12 cellular contexts compared by ENCODE assay signal in genomic region chr4:85610450-85610849, GRCh38.
DNase-seq lines count a peak whose midpoint lies in the region; ATAC-seq and TF ChIP-seq lines count a peak whose summit lies in the region.
"Had no signal": no experiment of that assay in that cellular context is flagged by ENCODE, and none has a peak within 500 bp of the region (broad histone marks: within the 10 kb centered on the region; RNA-seq: fewer than 3 reads in every experiment).

No MANE protein-coding gene starts in this region.

- no peaks in the 10 kb centered on the region for H3K4me1 Mint-ChIP-seq in chondrocyte (ENCODE audit: low read depth)

- no peaks in the 10 kb centered on the region for H3K36me3 ChIP-seq in right atrium auricular region
- H3K36me3 ChIP-seq: BLaER1 had no signal

- in situ Hi-C loops in GM13976 (cut with MboI; ENCODE audit: low sequenced_read_pairs, unreplicated experiment) = no loop called here

- no peaks in the 10 kb centered on the region for H3K9me3 Mint-ChIP-seq in chondrocyte (ENCODE audit: low read depth)
- H3K9me3 Mint-ChIP-seq: activated T-helper 1 cell treated with anti-CD3 and anti-CD28 coated beads, Interleukin-12 subunit alpha, Interleukin-12 subunit beta, Interleukin-2, Interleukin-4 antibody, amounts not matched to agents 30 ng/mL and 10 ng/mL and 1 ng/mL, durations not matched to agents 14 hours and 24 hours and 36 hours had no signal

- no peak overlapping the region for H3K27ac Mint-ChIP-seq in chondrocyte (ENCODE audit: unreplicated experiment)
- H3K27ac Mint-ChIP-seq: activated T-helper 1 cell treated with anti-CD3 and anti-CD28 coated beads, Interleukin-12 subunit alpha, Interleukin-12 subunit beta, Interleukin-2, Interleukin-4 antibody, amounts not matched to agents 30 ng/mL and 10 ng/mL and 1 ng/mL, durations not matched to agents 14 hours and 24 hours and 36 hours had no signal

- ATAC-seq in GM19328 (IDR thresholded peaks at IDR 0.05; ENCODE audit: unreplicated experiment) (peak; percentile 94), HG02798 (IDR thresholded peaks at IDR 0.05; ENCODE audit: poor library complexity, unreplicated experiment) (peak; percentile 89), HG03521 (IDR thresholded peaks at IDR 0.05; ENCODE audit: unreplicated experiment) (peak; percentile 81)

- H3K4me1 ChIP-seq in right atrium auricular region = no peaks in the 10 kb centered on the region
- H3K4me1 ChIP-seq: BLaER1 had no signal

- no peak overlapping the region for H3K4me3 ChIP-seq in right atrium auricular region
- H3K4me3 ChIP-seq: BLaER1, coronary artery had no signal

- TF ChIP-seq CTCF in GM13976 (IDR thresholded peaks at IDR 0.05; ENCODE audit: borderline replicate concordance, control extremely low read depth, extremely low read depth, insufficient read depth, missing control alignments) (no peak), chondrocyte (IDR thresholded peaks at IDR 0.05) (no peak), right atrium auricular region (IDR thresholded peaks at IDR 0.05) (no peak)

- H3K9me3 ChIP-seq in right atrium auricular region = no peaks in the 10 kb centered on the region
- H3K9me3 ChIP-seq: BLaER1 had no signal

- H3K27me3 Mint-ChIP-seq in chondrocyte (ENCODE audit: low read depth) = no peaks in the 10 kb centered on the region

- H3K27ac ChIP-seq in right atrium auricular region = no peak overlapping the region
- H3K27ac ChIP-seq: BLaER1, coronary artery had no signal

- peak; percentile 78 for DNase-seq in GM13976 (ENCODE audit: low spot score)
- DNase-seq in chondrocyte (ENCODE audit: low spot score) = no peak
- DNase-seq in epidermal melanocyte (ENCODE audit: insufficient read length, low spot score) = no peak
- no peak for DNase-seq in stimulated activated CD4-positive, alpha-beta T cell treated with anti-CD3 and anti-CD28 coated beads, Interleukin-2, amount 100 ng/mL, for 48 hours
- no peak for DNase-seq in right atrium auricular region (ENCODE audit: low spot score)
- DNase-seq: NCI-H774 had no signal

- no peaks in the 10 kb centered on the region for H3K36me3 Mint-ChIP-seq in chondrocyte (ENCODE audit: low read depth)

- no peaks in the 10 kb centered on the region for H3K27me3 ChIP-seq in right atrium auricular region
- H3K27me3 ChIP-seq: BLaER1 had no signal

- H3K4me3 Mint-ChIP-seq in chondrocyte (ENCODE audit: unreplicated experiment) = no peak overlapping the region
- H3K4me3 Mint-ChIP-seq: activated T-helper 1 cell treated with anti-CD3 and anti-CD28 coated beads, Interleukin-12 subunit alpha, Interleukin-12 subunit beta, Interleukin-2, Interleukin-4 antibody, amounts not matched to agents 30 ng/mL and 10 ng/mL and 1 ng/mL, durations not matched to agents 14 hours and 24 hours and 36 hours had no signal
